Comparison of ENCODE assay signal across 11 cellular contexts in the genomic region with DNA sequence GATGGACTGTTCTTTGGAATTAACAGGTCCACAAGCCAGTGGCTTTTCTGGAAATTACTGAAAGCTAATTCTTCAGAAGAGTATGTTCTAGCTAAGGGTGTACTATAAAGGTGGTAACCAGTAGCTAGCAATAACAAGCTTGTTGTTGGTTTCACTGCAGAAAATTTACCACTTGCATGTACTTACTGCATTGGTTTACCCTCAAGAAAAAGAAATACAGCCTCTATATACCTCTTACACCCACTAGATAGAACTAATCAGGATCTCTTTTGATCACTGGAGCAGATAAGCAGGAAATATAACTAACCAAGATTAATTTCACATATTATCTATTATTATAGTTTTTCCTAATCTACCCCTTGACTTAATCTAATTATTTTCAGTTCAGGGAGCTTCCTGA.
"Had no signal": no experiment of that assay in that cellular context is flagged by ENCODE, and none has a peak within 500 bp of the region (broad histone marks: within the 10 kb centered on the region; RNA-seq: fewer than 3 reads in every experiment).

No MANE protein-coding gene starts in this region.

- FAIRE-seq: H1, H54 had no signal

- H3K4me3 ChIP-seq: GM23248, GM23338, HAP-1 had no signal

- ATAC-seq: GM23338, HCT116 had no signal

- H3K4me3 Mint-ChIP-seq: GM23338, H9, HFFc6 had no signal

- H3K27ac Mint-ChIP-seq: GM23338, HFFc6 had no signal

- H3K9me3 Mint-ChIP-seq: GM23338, H9, HFFc6 had no signal

- H3K9ac ChIP-seq: GM23248 had no signal

- H3K36me3 ChIP-seq: HAP-1 had no signal

- H3K27ac ChIP-seq: GM23248 had no signal

- H2AFZ ChIP-seq: GM23248, GM23338 had no signal

- DNase-seq: GM23248, GOT3, H7, H9, HCEC 1CT, HFFc6 had no signal

- H3K4me2 ChIP-seq: GM23338 had no signal

- H3K9me3 ChIP-seq: HAP-1 had no signal
